ENCODE assay signal across 8 cellular contexts in the genomic region with DNA sequence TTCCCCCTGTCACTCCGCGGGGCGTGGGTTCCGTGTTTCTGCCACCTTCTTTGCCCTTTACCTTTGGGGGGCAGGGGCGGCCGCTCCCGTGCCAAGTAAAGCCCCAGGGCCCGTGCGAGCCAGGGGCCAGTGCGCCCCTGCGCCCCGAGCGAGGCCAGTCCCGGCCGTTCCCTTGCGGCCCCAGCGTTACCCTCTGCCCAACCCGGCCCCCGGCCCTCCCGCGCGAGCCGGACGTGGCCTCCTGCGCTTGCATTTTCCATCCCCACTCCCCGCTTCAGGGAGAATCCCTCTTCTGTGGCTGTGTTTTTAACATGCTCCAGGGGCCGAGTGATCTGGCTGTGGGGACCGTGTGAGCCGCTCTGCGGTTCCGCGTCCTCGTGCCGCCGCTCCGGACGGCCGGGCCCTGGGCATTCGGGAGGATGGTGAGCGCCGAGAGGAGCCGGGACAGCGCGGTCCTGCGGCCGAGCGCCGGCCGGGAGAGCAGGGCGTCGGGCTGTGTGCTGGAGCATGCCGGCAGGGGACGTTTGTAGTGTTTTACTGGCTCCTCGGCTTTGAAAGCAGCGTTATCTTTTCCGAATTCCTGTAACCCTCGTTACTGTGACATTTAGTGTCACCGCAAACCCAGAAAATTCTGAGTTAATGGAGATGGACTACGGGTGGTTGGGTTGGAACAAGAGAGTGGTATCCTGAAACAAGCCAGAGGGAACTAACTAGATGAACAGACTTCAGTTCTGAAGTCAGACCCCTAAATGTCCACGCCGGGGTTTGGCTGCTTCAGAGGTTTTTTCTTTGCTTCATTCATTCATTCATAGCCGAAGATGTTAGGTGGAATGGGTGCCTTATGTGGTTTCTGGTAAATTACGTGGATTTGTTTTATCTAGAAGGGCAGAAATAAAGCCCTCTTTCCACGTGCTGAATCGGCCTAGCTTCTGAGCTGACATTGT. TPM values are rescaled to one million over a fixed set of nuclear protein-coding genes. Genes with fewer than 3 reads are reported as not detected.
DNase-seq lines count a peak whose midpoint lies in the region; ATAC-seq, FAIRE-seq and TF ChIP-seq lines count a peak whose summit lies in the region.

No MANE protein-coding gene starts in this region.

- H3K9me3 Mint-ChIP-seq in activated T-helper 2 cell treated with anti-CD3 and anti-CD28 coated beads, Interferon-gamma antibody, Interleukin-2, Interleukin-4, amounts not matched to agents 10 μg/mL and 5 μg/mL and 100 μg/mL, durations not matched to agents 14 hours and 24 hours and 36 hours = peaks cover 11% of the 10 kb centered on the region
- no peaks in the 10 kb centered on the region for H3K9me3 Mint-ChIP-seq in naive thymus-derived CD8-positive, alpha-beta T cell

- TF ChIP-seq POLR2A in H54 (IDR thresholded peaks at IDR 0.05; ENCODE audit: low read depth, low read length) = no peak

- H3K27ac ChIP-seq in urinary bladder (ENCODE audit: low read depth) = no peak overlapping the region

- ATAC-seq in naive thymus-derived CD8-positive, alpha-beta T cell = peak in 1 of 2 donors; percentile 1
- no peak for ATAC-seq in GM18868 (IDR thresholded peaks at IDR 0.05; ENCODE audit: unreplicated experiment)

- intact Hi-C loops in activated T-helper 2 cell treated with anti-CD3 and anti-CD28 coated beads, Interferon-gamma antibody, Interleukin-2, Interleukin-4, amounts not matched to agents 10 μg/mL and 5 μg/mL and 100 μg/mL, durations not matched to agents 14 hours and 24 hours and 36 hours (cut with micrococcal nuclease) = loop anchor here (1.0 to 5.0 kb wide), 13 partner anchors 9 to 1394 kb away; a partner anchor contains a TSS

- H3K4me1 Mint-ChIP-seq in activated T-helper 2 cell treated with anti-CD3 and anti-CD28 coated beads, Interferon-gamma antibody, Interleukin-2, Interleukin-4, amounts not matched to agents 10 μg/mL and 5 μg/mL and 100 μg/mL, durations not matched to agents 14 hours and 24 hours and 36 hours (ENCODE audit: low read depth) = peaks cover 39% of the 10 kb centered on the region
- H3K4me1 Mint-ChIP-seq in naive thymus-derived CD8-positive, alpha-beta T cell = peaks cover 24 to 63% (median 49%) of the 10 kb centered on the region in 4 donors

- FAIRE-seq in H54 (lab: Jason Lieb, UNC) = no peak

- peaks cover 3% of the 10 kb centered on the region for H3K36me3 Mint-ChIP-seq in activated T-helper 2 cell treated with anti-CD3 and anti-CD28 coated beads, Interferon-gamma antibody, Interleukin-2, Interleukin-4, amounts not matched to agents 10 μg/mL and 5 μg/mL and 100 μg/mL, durations not matched to agents 14 hours and 24 hours and 36 hours (ENCODE audit: low read depth)
- H3K36me3 Mint-ChIP-seq in naive thymus-derived CD8-positive, alpha-beta T cell = no peaks in the 10 kb centered on the region

- H3K27ac Mint-ChIP-seq in activated T-helper 2 cell treated with anti-CD3 and anti-CD28 coated beads, Interferon-gamma antibody, Interleukin-2, Interleukin-4, amounts not matched to agents 10 μg/mL and 5 μg/mL and 100 μg/mL, durations not matched to agents 14 hours and 24 hours and 36 hours = peak overlapping the region; percentile 85
- H3K27ac Mint-ChIP-seq in naive thymus-derived CD8-positive, alpha-beta T cell = peak overlapping the region; percentile 49 to 92 (median 86)

- TF ChIP-seq CTCF in GM12864 (IDR thresholded peaks at IDR 0.05; ENCODE audit: low read depth, low read length, missing control alignments) (no peak), foreskin fibroblast (IDR thresholded peaks at IDR 0.05; ENCODE audit: low read depth, low read length) (no peak)

- DNase-seq in GM12864 (ENCODE audit: low read depth) (no peak), MV-4-11 (lab: John Stamatoyannopoulos, UW) (peak; percentile 37), foreskin fibroblast (peak in 1 of 2 donors; percentile 68), H54 (ENCODE audit: insufficient read length, low spot score) (no peak)
- peak; percentile 18 for DNase-seq in activated T-helper 2 cell treated with anti-CD3 and anti-CD28 coated beads, Interferon-gamma antibody, Interleukin-2, Interleukin-4, amounts not matched to agents 10 μg/mL and 5 μg/mL and 100 μg/mL, durations not matched to agents 14 hours and 24 hours and 36 hours (ENCODE audit: low spot score)
- peak in 8 of 10 donors; percentile 6 to 33 (median 22) for DNase-seq in naive thymus-derived CD8-positive, alpha-beta T cell

- peak overlapping the region; percentile 89 for H3K4me3 Mint-ChIP-seq in activated T-helper 2 cell treated with anti-CD3 and anti-CD28 coated beads, Interferon-gamma antibody, Interleukin-2, Interleukin-4, amounts not matched to agents 10 μg/mL and 5 μg/mL and 100 μg/mL, durations not matched to agents 14 hours and 24 hours and 36 hours (ENCODE audit: low read depth)
- H3K4me3 Mint-ChIP-seq in naive thymus-derived CD8-positive, alpha-beta T cell = peak overlapping the region; percentile 83 to 95 (median 90)

- no peaks in the 10 kb centered on the region for H3K27me3 Mint-ChIP-seq in activated T-helper 2 cell treated with anti-CD3 and anti-CD28 coated beads, Interferon-gamma antibody, Interleukin-2, Interleukin-4, amounts not matched to agents 10 μg/mL and 5 μg/mL and 100 μg/mL, durations not matched to agents 14 hours and 24 hours and 36 hours (ENCODE audit: low read depth)
- H3K27me3 Mint-ChIP-seq in naive thymus-derived CD8-positive, alpha-beta T cell = no peaks in the 10 kb centered on the region

- POLR2A ChIA-PET in naive thymus-derived CD8-positive, alpha-beta T cell (lab: Charles Lee) = no interaction called here

- 2% methylated on average over 65 of the region's 65 CpGs for WGBS in urinary bladder

- no peaks in the 10 kb centered on the region for H3K4me1 ChIP-seq in urinary bladder (ENCODE audit: insufficient read depth)

- H3K36me3 ChIP-seq in urinary bladder (ENCODE audit: insufficient read depth) = no peaks in the 10 kb centered on the region

- H3K4me3 ChIP-seq in GM12864 (ENCODE audit: low read depth, low read length) (peak overlapping the region; percentile 89), foreskin fibroblast (ENCODE audit: low read depth in 1 of 2, low read length in 2 of 2) (peak overlapping the region; percentile 67 to 93), urinary bladder (ENCODE audit: low read depth, low read length) (peak overlapping the region; percentile 92)

RNA-seq across cellular contexts. Expression of a gene that starts 1.1 kb away (rescaled TPM):
- total RNA-seq in activated T-helper 2 cell treated with anti-CD3 and anti-CD28 coated beads, Interferon-gamma antibody, Interleukin-2, Interleukin-4, amounts not matched to agents 10 μg/mL and 5 μg/mL and 100 μg/mL, durations not matched to agents 14 hours and 24 hours and 36 hours = 58.9 and 59.3 TPM in 2 replicates
- total RNA-seq in naive thymus-derived CD8-positive, alpha-beta T cell = 10 to 100 TPM; 20.6 to 22.2 TPM
- 10 to 100 TPM; 10.7 to 15.3 (median 11.0) TPM for polyA plus RNA-seq in naive thymus-derived CD8-positive, alpha-beta T cell
- total RNA-seq in urinary bladder = 28.7 TPM
- polyA plus RNA-seq in urinary bladder = 55.0 TPM

Comparison
In these comparisons a context has a peak if more than half of its experiments do, and no peak if none do; other contexts are left out.
1. DNase-seq: peak in MV-4-11 (single experiment), activated T-helper 2 cell treated with anti-CD3 and anti-CD28 coated beads, Interferon-gamma antibody, Interleukin-2, Interleukin-4, amounts not matched to agents 10 μg/mL and 5 μg/mL and 100 μg/mL, durations not matched to agents 14 hours and 24 hours and 36 hours (single experiment) and naive thymus-derived CD8-positive, alpha-beta T cell (8 of 10); none in GM12864 (single experiment) and H54 (single experiment).
2. Peak in every context shown above with its lines, with median percentiles within 50 percentile points of each other: H3K4me3 ChIP-seq.